13 cellular contexts compared by ENCODE assay signal in genomic region chr14:61090432-61091216, GRCh38.
A peak's percentile ranks its signal among the peaks of the same experiment; 100 is the strongest.
DNase-seq lines count a peak whose midpoint lies in the region; ATAC-seq and TF ChIP-seq lines count a peak whose summit lies in the region.
"Had no signal": no experiment of that assay in that cellular context is flagged by ENCODE, and none has a peak within 500 bp of the region (broad histone marks: within the 10 kb centered on the region; RNA-seq: fewer than 3 reads in every experiment).

No MANE protein-coding gene starts in this region.

- DNase-seq in endodermal cell: peak; percentile 28
- DNase-seq in COLO668 (lab: John Stamatoyannopoulos, UW; ENCODE audit: unreplicated experiment): no peak
- no peak for DNase-seq in hepatic stellate cell (ENCODE audit: low spot score)
- no peak for DNase-seq in kidney glomerular epithelial cell (lab: John Stamatoyannopoulos, UW)
- DNase-seq in upper lobe of left lung: no peak
- DNase-seq: activated naive CD8-positive, alpha-beta T cell treated with anti-CD3 and anti-CD28 coated beads, Interleukin-2, amount 10 ng/mL, durations not matched to agents 7 days and 5 days; DMS53; NCI-H1048; RPMI8226 had no signal

- TF ChIP-seq CTCF in endodermal cell (conservative IDR thresholded peaks at IDR 0.05) (no peak), upper lobe of left lung (IDR thresholded peaks at IDR 0.05) (no peak)

- no peaks in the 10 kb centered on the region for H3K9me3 Mint-ChIP-seq in endodermal cell

- ATAC-seq in GM18498 (IDR thresholded peaks at IDR 0.05; ENCODE audit: unreplicated experiment) (peak; percentile 47), GM19468 (IDR thresholded peaks at IDR 0.05; ENCODE audit: extremely low read depth, unreplicated experiment) (peak; percentile 32), HG03159 (IDR thresholded peaks at IDR 0.05; ENCODE audit: unreplicated experiment) (peak; percentile 78), upper lobe of left lung (ENCODE audit: low FRiP score in 2 of 2) (no peak)

- no peak overlapping the region for H3K9ac ChIP-seq in endodermal cell (ENCODE audit: extremely low read depth, low read length, poor library complexity, severe bottlenecking)

- H3K36me3 ChIP-seq in endodermal cell (ENCODE audit: control insufficient read depth, insufficient read depth, low read length) (no peaks in the 10 kb centered on the region), upper lobe of left lung (no peaks in the 10 kb centered on the region)

- 50 to 64% methylated on average over 2 to 6 of the region's 7 CpGs for WGBS in endodermal cell (ENCODE audit: insufficient coverage in 1 of 2, insufficient read length in 1 of 2), 2 experiments
- WGBS in upper lobe of left lung, 2 donors: 71 to 83% methylated on average over 7 of the region's 7 CpGs

- no peak overlapping the region for H3K27ac ChIP-seq in endodermal cell (ENCODE audit: low read depth, low read length)
- H3K27ac ChIP-seq in upper lobe of left lung: no peak overlapping the region
- H3K27ac ChIP-seq: VCaP had no signal

- peaks cover 7% of the 10 kb centered on the region for H3K4me1 Mint-ChIP-seq in endodermal cell
- H3K4me1 Mint-ChIP-seq: activated naive CD8-positive, alpha-beta T cell treated with anti-CD3 and anti-CD28 coated beads, Interleukin-2, amount 10 ng/mL, durations not matched to agents 7 days and 5 days had no signal

- TF ChIP-seq EP300 in upper lobe of left lung (IDR thresholded peaks at IDR 0.05): no peak

- H3K4me3 Mint-ChIP-seq in endodermal cell: no peak overlapping the region
- H3K4me3 Mint-ChIP-seq: activated naive CD8-positive, alpha-beta T cell treated with anti-CD3 and anti-CD28 coated beads, Interleukin-2, amount 10 ng/mL, durations not matched to agents 7 days and 5 days had no signal

- H3K27me3 ChIP-seq in endodermal cell (ENCODE audit: control insufficient read depth, insufficient read depth, low read length, poor library complexity, severe bottlenecking) (no peaks in the 10 kb centered on the region), upper lobe of left lung (no peaks in the 10 kb centered on the region)

- H3K36me3 Mint-ChIP-seq in endodermal cell (ENCODE audit: low read depth): no peaks in the 10 kb centered on the region
- H3K36me3 Mint-ChIP-seq: activated naive CD8-positive, alpha-beta T cell treated with anti-CD3 and anti-CD28 coated beads, Interleukin-2, amount 10 ng/mL, durations not matched to agents 7 days and 5 days had no signal

- H3K9me3 ChIP-seq in endodermal cell (ENCODE audit: control insufficient read depth, low read length): no peaks in the 10 kb centered on the region
- H3K9me3 ChIP-seq in upper lobe of left lung: no peaks in the 10 kb centered on the region

- no peak for TF ChIP-seq POLR2A in upper lobe of left lung (IDR thresholded peaks at IDR 0.05)

- peaks cover 2% of the 10 kb centered on the region for H3K4me1 ChIP-seq in endodermal cell (ENCODE audit: control insufficient read depth, insufficient read depth, low read length)
- H3K4me1 ChIP-seq in upper lobe of left lung: peaks cover 0 to 12% (median 4%) of the 10 kb centered on the region in 4 donors

- H3K27ac Mint-ChIP-seq in endodermal cell: peak overlapping the region; percentile 14
- H3K27ac Mint-ChIP-seq: activated naive CD8-positive, alpha-beta T cell treated with anti-CD3 and anti-CD28 coated beads, Interleukin-2, amount 10 ng/mL, durations not matched to agents 7 days and 5 days had no signal

- H3K4me3 ChIP-seq in endodermal cell (ENCODE audit: low read length) (no peak overlapping the region), upper lobe of left lung (no peak overlapping the region)

- H3K27me3 Mint-ChIP-seq in endodermal cell (ENCODE audit: insufficient read depth): peaks cover 2% of the 10 kb centered on the region
- H3K27me3 Mint-ChIP-seq: activated naive CD8-positive, alpha-beta T cell treated with anti-CD3 and anti-CD28 coated beads, Interleukin-2, amount 10 ng/mL, durations not matched to agents 7 days and 5 days had no signal

Comparison
In these comparisons a context has a peak if more than half of its experiments do, and no peak if none do; other contexts are left out.
1. ATAC-seq: peak in GM18498 (single experiment), GM19468 (single experiment) and HG03159 (single experiment); none in upper lobe of left lung (0 of 2).